ENCODE assay signal across 9 cellular contexts in the genomic region with DNA sequence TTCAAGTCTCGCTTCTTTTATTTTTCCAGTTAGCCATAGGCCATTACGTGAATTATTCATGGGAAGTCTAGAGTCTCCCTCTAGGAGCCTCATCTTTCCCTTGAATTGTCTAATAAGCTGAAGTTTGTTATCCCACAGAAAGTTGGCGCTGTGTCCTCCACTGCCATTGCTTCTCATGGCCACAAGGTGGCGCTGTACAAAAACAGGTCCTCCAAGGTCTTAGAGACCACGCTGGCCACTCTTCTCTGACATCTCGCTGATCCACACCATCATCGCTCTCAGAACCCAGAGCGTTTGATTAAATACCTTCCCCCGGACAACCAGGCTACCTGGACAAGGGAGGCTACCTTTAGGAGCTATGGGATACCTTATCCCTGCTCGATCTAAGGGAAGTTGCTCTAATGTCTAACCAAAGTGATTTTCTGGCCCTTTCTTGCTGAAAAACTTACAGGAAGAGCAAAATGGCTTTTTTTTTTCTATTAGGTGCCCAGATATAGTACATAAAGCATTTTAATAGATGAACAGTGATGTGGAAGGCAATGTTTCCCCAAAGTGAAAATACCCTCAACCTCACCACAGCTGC.
DNase-seq lines count a peak whose midpoint lies in the region; ATAC-seq and TF ChIP-seq lines count a peak whose summit lies in the region.
"Had no signal": no experiment of that assay in that cellular context is flagged by ENCODE, and none has a peak within 500 bp of the region (broad histone marks: within the 10 kb centered on the region; RNA-seq: fewer than 3 reads in every experiment).

No MANE protein-coding gene starts in this region.

- H3K27ac ChIP-seq in fibroblast of lung (ENCODE audit: insufficient read depth, low read length) = no peak overlapping the region

- H3K9me3 ChIP-seq in fibroblast of lung (ENCODE audit: control insufficient read depth, insufficient read depth, low read depth, low read length) = no peaks in the 10 kb centered on the region

- peak; percentile 11 to 34 for TF ChIP-seq CTCF in fibroblast of lung (conservative IDR thresholded peaks at IDR 0.05 in 1 of 2, IDR thresholded peaks at IDR 0.05 in 1 of 2; ENCODE audit: low read depth in 1 of 2, low read length in 2 of 2)
- peak; percentile 85 for TF ChIP-seq CTCF in neural crest cell (conservative IDR thresholded peaks at IDR 0.05)

- peaks cover 70% of the 10 kb centered on the region for H3K27me3 Mint-ChIP-seq in neural crest cell (ENCODE audit: low read depth)

- DNase-seq in DMS53 treated with DMSO at 0.1 percent for 48 hours (lab: John Stamatoyannopoulos, UW; ENCODE audit: unreplicated experiment) (peak; percentile 57), H7 (peak; percentile 69), NCI-H1694 treated with DMSO at 0.1 percent for 48 hours (lab: John Stamatoyannopoulos, UW) (peak; percentile 31), fibroblast of lung (ENCODE audit: low read depth in 2 of 2) (peak; percentile 2 to 27), neural crest cell (ENCODE audit: low read depth, low spot score) (peak; percentile 54), AG20443 (ENCODE audit: low spot score) (no peak)
- peak; percentile 63 for DNase-seq in activated CD4-positive, alpha-beta T cell treated with anti-CD3 and anti-CD28 coated beads for 48 hours
- DNase-seq: activated B cell treated with CpG ODN at 0.5 μM for 24 hours had no signal

- H3K27me3 ChIP-seq in H7 (ENCODE audit: control insufficient read depth, insufficient read depth, low read length) (no peaks in the 10 kb centered on the region), fibroblast of lung (ENCODE audit: control insufficient read depth, insufficient read depth, low read length) (no peaks in the 10 kb centered on the region)

- no peaks in the 10 kb centered on the region for H3K36me3 Mint-ChIP-seq in neural crest cell (ENCODE audit: low read depth)

- H4K20me1 ChIP-seq in fibroblast of lung (ENCODE audit: control insufficient read depth, extremely low read depth, insufficient read depth, low read length) = no peaks in the 10 kb centered on the region

- peaks cover 4% of the 10 kb centered on the region for H3K9me3 Mint-ChIP-seq in neural crest cell
- H3K9me3 Mint-ChIP-seq: activated B cell treated with CpG ODN at 0.5 μM for 24 hours had no signal

- ATAC-seq in GM18505 (IDR thresholded peaks at IDR 0.05; ENCODE audit: unreplicated experiment) = no peak

- H3K4me2 ChIP-seq in fibroblast of lung (ENCODE audit: extremely low read depth, insufficient read depth, low read length) = no peak overlapping the region

- H3K4me3 ChIP-seq in H7 (ENCODE audit: insufficient read depth, low read depth, low read length) = no peak overlapping the region
- no peak overlapping the region for H3K4me3 ChIP-seq in fibroblast of lung (replicated peaks in 1 of 4; ENCODE audit: control extremely low read depth in 1 of 4, insufficient read depth in 1 of 4, low read depth in 3 of 4, low read length in 4 of 4)

- H3K4me3 Mint-ChIP-seq in neural crest cell = no peak overlapping the region
- H3K4me3 Mint-ChIP-seq: activated B cell treated with CpG ODN at 0.5 μM for 24 hours had no signal

- H3K27ac Mint-ChIP-seq in neural crest cell (ENCODE audit: unreplicated experiment) = no peak overlapping the region
- H3K27ac Mint-ChIP-seq: activated B cell treated with CpG ODN at 0.5 μM for 24 hours had no signal

- H3K4me1 ChIP-seq in fibroblast of lung (ENCODE audit: control insufficient read depth, extremely low read depth, insufficient read depth, low read length) = no peaks in the 10 kb centered on the region

- no peak overlapping the region for H3K9ac ChIP-seq in fibroblast of lung (ENCODE audit: insufficient read depth, low read length)

- peaks cover 23% of the 10 kb centered on the region for H3K4me1 Mint-ChIP-seq in neural crest cell
- H3K4me1 Mint-ChIP-seq: activated B cell treated with CpG ODN at 0.5 μM for 24 hours had no signal

- H2AFZ ChIP-seq in fibroblast of lung (ENCODE audit: low read length) = no peak overlapping the region

- H3K36me3 ChIP-seq in H7 (replicated peaks; ENCODE audit: control insufficient read depth, insufficient read depth, low read length) = no peaks in the 10 kb centered on the region
- H3K36me3 ChIP-seq in fibroblast of lung (ENCODE audit: control insufficient read depth, insufficient read depth, low read length) = no peaks in the 10 kb centered on the region

- H3K79me2 ChIP-seq in fibroblast of lung (ENCODE audit: control insufficient read depth, insufficient read depth, low read length) = no peaks in the 10 kb centered on the region

- no peak for TF ChIP-seq POLR2A in GM18505 (IDR thresholded peaks at IDR 0.05; ENCODE audit: borderline replicate concordance, extremely low read depth, insufficient read depth, insufficient read length)
